16 cellular contexts compared by ENCODE assay signal in the genomic region with DNA sequence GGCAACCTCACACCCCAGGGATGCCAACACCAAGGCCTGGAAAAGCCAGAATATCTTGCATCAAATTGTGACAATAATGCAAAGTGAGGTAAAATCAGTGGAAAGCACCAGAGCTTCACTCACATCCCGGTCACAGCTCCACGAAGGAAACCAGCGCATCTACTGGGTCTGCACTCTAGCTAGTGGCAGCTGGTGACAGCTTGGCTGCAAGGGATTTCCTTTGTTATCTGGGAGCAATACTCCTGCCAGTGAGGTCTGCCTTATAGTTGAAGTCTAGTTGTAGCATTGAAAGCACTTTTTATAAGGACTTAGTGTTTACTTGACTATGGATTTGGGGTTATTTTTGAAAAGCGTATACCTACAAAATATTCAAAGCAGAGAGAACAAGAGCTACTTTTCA. TPM values are rescaled to one million over a fixed set of nuclear protein-coding genes. Genes with fewer than 3 reads are reported as not detected.
DNase-seq lines count a peak whose midpoint lies in the region; ATAC-seq and TF ChIP-seq lines count a peak whose summit lies in the region.
"Had no signal": no experiment of that assay in that cellular context is flagged by ENCODE, and none has a peak within 500 bp of the region (broad histone marks: within the 10 kb centered on the region; RNA-seq: fewer than 3 reads in every experiment).

No MANE protein-coding gene starts in this region.

- ATAC-seq in Right ventricle myocardium inferior: peak; percentile 46
- ATAC-seq in heart left ventricle: peak; percentile 59 to 77 (median 75)
- ATAC-seq: GM12878 had no signal

- no peaks in the 10 kb centered on the region for H3K27me3 ChIP-seq in heart left ventricle
- H3K27me3 ChIP-seq: BLaER1 had no signal

- 39 to 55% (median 48%) methylated on average over 4 of the region's 4 CpGs for WGBS in heart left ventricle, 4 donors

- peaks cover 0 to 14% (median 2%) of the 10 kb centered on the region in 12 donors for H3K9me3 ChIP-seq in heart left ventricle

- DNase-seq in Right ventricle myocardium inferior (ENCODE audit: missing footprints) (no peak), cardiac septum (ENCODE audit: low spot score) (no peak), heart left ventricle (peak in 1 of 5 donors; percentile 33), inferior parietal cortex (ENCODE audit: extremely low spot score) (peak; percentile 15), SHP77 treated with DMSO at 0.1 percent for 48 hours (lab: John Stamatoyannopoulos, UW) (no peak), GF-D8 (lab: John Stamatoyannopoulos, UW) (no peak), DMS79 (lab: John Stamatoyannopoulos, UW) (no peak)
- DNase-seq: CD8-positive, alpha-beta memory T cell; DMS53; GOT3; H9 had no signal

- no peak for TF ChIP-seq CTCF in heart left ventricle (IDR thresholded peaks at IDR 0.05)

- H3K27ac ChIP-seq in heart left ventricle: peak overlapping the region in 7 of 12 donors; percentile 17 to 70 (median 47)
- H3K27ac ChIP-seq: 22Rv1, BLaER1 had no signal

- peaks cover 0 to 6% (median 0%) of the 10 kb centered on the region in 9 donors for H3K36me3 ChIP-seq in heart left ventricle

- peaks cover 0 to 53% (median 23%) of the 10 kb centered on the region in 12 donors for H3K4me1 ChIP-seq in heart left ventricle
- H3K4me1 ChIP-seq: BLaER1 had no signal

- no peak for TF ChIP-seq POLR2A in heart left ventricle (IDR thresholded peaks at IDR 0.05)

- H3K4me3 ChIP-seq in heart left ventricle: no peak overlapping the region
- H3K4me3 ChIP-seq: BLaER1, GM12878 had no signal

- intact Hi-C loops in Right ventricle myocardium inferior (cut with DNase I) (no loop called here), cardiac septum (cut with DNase I) (no loop called here), heart left ventricle (cut with DNase I) (no loop called here)

RNA-seq across cellular contexts. Expression of a gene that starts 26.0 kb away (rescaled TPM):
- total RNA-seq in Right ventricle myocardium inferior: 2.5 TPM
- 1.5 TPM for total RNA-seq in cardiac septum
- 10 to 100 TPM in 1 of 9 donors, 1 to 10 TPM in 5, under 1 TPM in 3; 0.56 to 19.8 (median 1.1) TPM for total RNA-seq in heart left ventricle
- polyA plus RNA-seq in heart left ventricle: under 1 TPM; 0.46 to 0.78 TPM
- total RNA-seq: A673, Daoy, H9 had no signal
- polyA plus RNA-seq: CD8-positive, alpha-beta memory T cell had no signal
